ENCODE assay signal across 8 cellular contexts in the genomic region with DNA sequence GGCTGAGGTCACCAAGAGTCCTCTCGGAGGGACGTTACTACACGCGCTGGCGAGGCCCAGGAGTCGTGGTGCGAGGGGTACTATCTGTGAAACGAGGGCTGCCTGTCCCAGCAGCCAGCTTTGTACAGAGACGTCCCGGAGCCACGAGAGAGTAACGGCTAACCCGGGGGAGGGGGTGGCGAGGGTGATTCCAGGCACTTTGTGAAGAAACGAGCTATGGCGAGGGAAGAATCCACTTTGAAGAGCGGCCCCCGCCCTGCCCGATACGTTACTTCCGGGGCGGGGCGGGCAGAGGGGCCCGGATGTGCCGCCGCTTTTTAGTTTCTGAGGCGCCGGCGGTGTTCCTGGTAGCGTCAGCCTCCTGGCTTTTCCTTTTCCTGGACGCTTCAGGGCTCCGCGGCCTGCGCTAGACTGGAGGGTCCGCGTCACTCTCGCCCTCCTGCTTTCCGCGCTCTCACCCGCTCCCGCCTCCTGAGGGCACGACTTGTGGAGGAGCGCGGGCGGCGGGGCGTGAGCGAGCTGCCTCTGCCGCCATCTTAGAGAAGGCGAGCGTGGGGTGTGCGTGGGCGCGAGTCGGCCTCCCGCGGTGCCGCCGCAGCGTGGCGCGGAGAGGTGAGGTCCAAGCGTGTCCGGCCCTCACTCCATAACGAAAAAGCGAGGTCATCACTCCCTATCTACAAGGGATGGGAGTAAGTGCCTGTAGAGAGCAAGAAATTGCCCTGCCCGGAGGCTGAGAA. TPM values are rescaled to one million over a fixed set of nuclear protein-coding genes. Genes with fewer than 3 reads are reported as not detected.
A peak's percentile ranks its signal among the peaks of the same experiment; 100 is the strongest.
DNase-seq lines count a peak whose midpoint lies in the region; ATAC-seq, FAIRE-seq and TF ChIP-seq lines count a peak whose summit lies in the region.

No MANE protein-coding gene starts in this region.

- no peaks in the 10 kb centered on the region for H4K20me1 ChIP-seq in DND-41 (ENCODE audit: insufficient read depth, low read length)

- H3K36me3 Mint-ChIP-seq in activated T-helper 1 cell treated with anti-CD3 and anti-CD28 coated beads, Interleukin-12 subunit alpha, Interleukin-12 subunit beta, Interleukin-2, Interleukin-4 antibody, amounts not matched to agents 30 ng/mL and 10 ng/mL and 1 ng/mL, durations not matched to agents 14 hours and 24 hours and 36 hours (ENCODE audit: low read depth): peaks cover 6% of the 10 kb centered on the region
- H3K36me3 Mint-ChIP-seq in naive thymus-derived CD8-positive, alpha-beta T cell: peaks cover 0 to 9% (median 2%) of the 10 kb centered on the region in 3 donors
- H3K36me3 Mint-ChIP-seq in stimulated activated memory B cell treated with anti-CD40 and anti-IgM and Interleukin-4, amounts not matched to agents 10 μg/mL and 1 μg/mL and 100 μg/mL, for 72 hours: peaks cover 12% of the 10 kb centered on the region

- POLR2A ChIA-PET in naive thymus-derived CD8-positive, alpha-beta T cell (lab: Charles Lee): interaction anchor here (0.6 to 2.4 kb wide), 35 partner anchors 10 to 1511 kb away, joined by 3 to 20 read pairs (median 4); a partner anchor contains a TSS

- peak; percentile 2 for TF ChIP-seq CTCF in DND-41 (IDR thresholded peaks at IDR 0.05; ENCODE audit: borderline replicate concordance, extremely low read depth, low read length, poor library complexity, severe bottlenecking)

- FAIRE-seq in RCC 7860 (lab: Jason Lieb, UNC): no peak

- intact Hi-C loops in activated T-helper 1 cell treated with anti-CD3 and anti-CD28 coated beads, Interleukin-12 subunit alpha, Interleukin-12 subunit beta, Interleukin-2, Interleukin-4 antibody, amounts not matched to agents 30 ng/mL and 10 ng/mL and 1 ng/mL, durations not matched to agents 14 hours and 24 hours and 36 hours (cut with micrococcal nuclease): loop anchor here (2.0 to 10.0 kb wide), 8 partner anchors 206 to 1926 kb away; a partner anchor contains a TSS

- no peaks in the 10 kb centered on the region for H3K27me3 ChIP-seq in DND-41 (ENCODE audit: insufficient read depth, low read length, poor library complexity)

- H3K4me3 Mint-ChIP-seq in activated T-helper 1 cell treated with anti-CD3 and anti-CD28 coated beads, Interleukin-12 subunit alpha, Interleukin-12 subunit beta, Interleukin-2, Interleukin-4 antibody, amounts not matched to agents 30 ng/mL and 10 ng/mL and 1 ng/mL, durations not matched to agents 14 hours and 24 hours and 36 hours: peak overlapping the region; percentile 87
- peak overlapping the region; percentile 86 to 99 (median 94) for H3K4me3 Mint-ChIP-seq in naive thymus-derived CD8-positive, alpha-beta T cell
- H3K4me3 Mint-ChIP-seq in stimulated activated memory B cell treated with anti-CD40 and anti-IgM and Interleukin-4, amounts not matched to agents 10 μg/mL and 1 μg/mL and 100 μg/mL, for 72 hours: peak overlapping the region; percentile 98

- H3K4me1 ChIP-seq in DND-41 (ENCODE audit: insufficient read depth, low read length): peaks cover 52% of the 10 kb centered on the region

- H3K27me3 Mint-ChIP-seq in activated T-helper 1 cell treated with anti-CD3 and anti-CD28 coated beads, Interleukin-12 subunit alpha, Interleukin-12 subunit beta, Interleukin-2, Interleukin-4 antibody, amounts not matched to agents 30 ng/mL and 10 ng/mL and 1 ng/mL, durations not matched to agents 14 hours and 24 hours and 36 hours (ENCODE audit: insufficient read depth): peaks cover 2% of the 10 kb centered on the region
- H3K27me3 Mint-ChIP-seq in naive thymus-derived CD8-positive, alpha-beta T cell: peaks cover 0 to 5% (median 0%) of the 10 kb centered on the region in 5 donors
- no peaks in the 10 kb centered on the region for H3K27me3 Mint-ChIP-seq in stimulated activated memory B cell treated with anti-CD40 and anti-IgM and Interleukin-4, amounts not matched to agents 10 μg/mL and 1 μg/mL and 100 μg/mL, for 72 hours

- H3K27ac Mint-ChIP-seq in activated T-helper 1 cell treated with anti-CD3 and anti-CD28 coated beads, Interleukin-12 subunit alpha, Interleukin-12 subunit beta, Interleukin-2, Interleukin-4 antibody, amounts not matched to agents 30 ng/mL and 10 ng/mL and 1 ng/mL, durations not matched to agents 14 hours and 24 hours and 36 hours: peak overlapping the region; percentile 99
- H3K27ac Mint-ChIP-seq in naive thymus-derived CD8-positive, alpha-beta T cell: peak overlapping the region; percentile 97 to 100 (median 99)
- peak overlapping the region; percentile 99 for H3K27ac Mint-ChIP-seq in stimulated activated memory B cell treated with anti-CD40 and anti-IgM and Interleukin-4, amounts not matched to agents 10 μg/mL and 1 μg/mL and 100 μg/mL, for 72 hours

- peak overlapping the region; percentile 80 for H3K4me2 ChIP-seq in DND-41 (ENCODE audit: insufficient read depth, low read length)

- no peaks in the 10 kb centered on the region for H3K9me3 ChIP-seq in DND-41 (ENCODE audit: insufficient read depth, low read length, severe bottlenecking)

- peaks cover 68% of the 10 kb centered on the region for H3K79me2 ChIP-seq in DND-41 (ENCODE audit: insufficient read depth, low read length)

- H2AFZ ChIP-seq in DND-41 (ENCODE audit: low read depth, low read length): peak overlapping the region; percentile 93

- peak overlapping the region; percentile 97 for H3K9ac ChIP-seq in DND-41 (ENCODE audit: low read depth, low read length)

- ATAC-seq in DND-41 (ENCODE audit: insufficient read depth, low read depth): peak; percentile 71
- ATAC-seq in GM21737 (IDR thresholded peaks at IDR 0.05; ENCODE audit: unreplicated experiment): peak; percentile 51
- peak; percentile 53 to 57 for ATAC-seq in naive thymus-derived CD8-positive, alpha-beta T cell
- peak; percentile 91 for ATAC-seq in stimulated activated memory B cell treated with anti-CD40 and anti-IgM and Interleukin-4, amounts not matched to agents 10 μg/mL and 1 μg/mL and 100 μg/mL, for 72 hours

- H3K27ac ChIP-seq in DND-41 (ENCODE audit: low read length): peak overlapping the region; percentile 100

- in situ Hi-C loops in KBM-7 (cut with MboI; ENCODE audit: low pct_unique_long_range_greater_than_20kb, low sequenced_read_pairs): no loop called here

- H3K4me3 ChIP-seq in DND-41 (ENCODE audit: low read depth in 1 of 2, low read length in 2 of 2): peak overlapping the region; percentile 39 to 100

- peak; percentile 87 for DNase-seq in DND-41
- peak; percentile 91 for DNase-seq in KBM-7
- peak; percentile 64 for DNase-seq in RCC 7860 (ENCODE audit: low spot score)
- peak; percentile 85 for DNase-seq in activated T-helper 1 cell treated with anti-CD3 and anti-CD28 coated beads, Interleukin-12 subunit alpha, Interleukin-12 subunit beta, Interleukin-2, Interleukin-4 antibody, amounts not matched to agents 30 ng/mL and 10 ng/mL and 1 ng/mL, durations not matched to agents 14 hours and 24 hours and 36 hours (ENCODE audit: low spot score)
- peak; percentile 85 for DNase-seq in fibroblast of gingiva (ENCODE audit: low read depth)
- DNase-seq in naive thymus-derived CD8-positive, alpha-beta T cell: peak; percentile 84 to 98 (median 88)

- H3K36me3 ChIP-seq in DND-41 (ENCODE audit: insufficient read depth, low read length): peaks cover 2% of the 10 kb centered on the region; the same call in 1 of the 2 replicates

- peaks cover 63% of the 10 kb centered on the region for H3K4me1 Mint-ChIP-seq in activated T-helper 1 cell treated with anti-CD3 and anti-CD28 coated beads, Interleukin-12 subunit alpha, Interleukin-12 subunit beta, Interleukin-2, Interleukin-4 antibody, amounts not matched to agents 30 ng/mL and 10 ng/mL and 1 ng/mL, durations not matched to agents 14 hours and 24 hours and 36 hours (ENCODE audit: low read depth)
- peaks cover 25 to 67% (median 62%) of the 10 kb centered on the region in 4 donors for H3K4me1 Mint-ChIP-seq in naive thymus-derived CD8-positive, alpha-beta T cell
- H3K4me1 Mint-ChIP-seq in stimulated activated memory B cell treated with anti-CD40 and anti-IgM and Interleukin-4, amounts not matched to agents 10 μg/mL and 1 μg/mL and 100 μg/mL, for 72 hours: peaks cover 50% of the 10 kb centered on the region

- H3K9me3 Mint-ChIP-seq in activated T-helper 1 cell treated with anti-CD3 and anti-CD28 coated beads, Interleukin-12 subunit alpha, Interleukin-12 subunit beta, Interleukin-2, Interleukin-4 antibody, amounts not matched to agents 30 ng/mL and 10 ng/mL and 1 ng/mL, durations not matched to agents 14 hours and 24 hours and 36 hours: no peaks in the 10 kb centered on the region
- H3K9me3 Mint-ChIP-seq in naive thymus-derived CD8-positive, alpha-beta T cell: peaks cover 0 to 4% (median 0%) of the 10 kb centered on the region in 9 donors
- H3K9me3 Mint-ChIP-seq in stimulated activated memory B cell treated with anti-CD40 and anti-IgM and Interleukin-4, amounts not matched to agents 10 μg/mL and 1 μg/mL and 100 μg/mL, for 72 hours: no peaks in the 10 kb centered on the region

RNA-seq across cellular contexts. Expression of a gene that starts 0.5 kb away (rescaled TPM):
- total RNA-seq in activated T-helper 1 cell treated with anti-CD3 and anti-CD28 coated beads, Interleukin-12 subunit alpha, Interleukin-12 subunit beta, Interleukin-2, Interleukin-4 antibody, amounts not matched to agents 30 ng/mL and 10 ng/mL and 1 ng/mL, durations not matched to agents 14 hours and 24 hours and 36 hours: 11.2 and 11.3 TPM in 2 replicates
- total RNA-seq in naive thymus-derived CD8-positive, alpha-beta T cell: 10 to 100 TPM; 22.3 to 25.0 TPM
- 1 to 10 TPM; 4.1 to 4.5 (median 4.2) TPM for polyA plus RNA-seq in naive thymus-derived CD8-positive, alpha-beta T cell

Comparison
In these comparisons a context has a peak if more than half of its experiments do, and no peak if none do; other contexts are left out.
1. Peak in every context shown above with its lines: DNase-seq, ATAC-seq, H3K4me3 ChIP-seq and H3K27ac ChIP-seq.